1 cellular context compared by ENCODE assay signal in the genomic region with DNA sequence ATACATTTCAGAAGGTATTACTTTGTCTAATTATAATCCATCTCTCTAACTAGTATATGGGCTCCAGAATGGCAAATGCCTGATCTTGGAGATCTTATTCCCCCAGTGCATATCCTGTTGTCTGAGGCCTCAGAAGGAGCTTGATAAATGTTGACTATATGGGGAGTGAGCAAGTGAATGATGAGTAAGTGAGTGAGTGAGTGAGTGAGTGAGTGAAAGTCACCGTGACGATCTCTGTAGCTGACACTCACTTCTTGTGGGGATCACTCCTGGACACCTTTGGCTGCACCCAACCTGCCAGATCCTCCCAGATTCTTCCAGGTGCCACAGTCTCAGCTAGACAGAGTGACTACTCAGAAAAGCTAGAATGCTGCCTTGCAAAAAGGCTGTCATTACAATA.
TF ChIP-seq lines count a peak whose summit lies in the region.

No MANE protein-coding gene starts in this region.

TF ChIP-seq in A549, 52 proteins besides CTCF, POLR2A, EP300 and RAD21:
- TF ChIP-seq, protein P1, sequence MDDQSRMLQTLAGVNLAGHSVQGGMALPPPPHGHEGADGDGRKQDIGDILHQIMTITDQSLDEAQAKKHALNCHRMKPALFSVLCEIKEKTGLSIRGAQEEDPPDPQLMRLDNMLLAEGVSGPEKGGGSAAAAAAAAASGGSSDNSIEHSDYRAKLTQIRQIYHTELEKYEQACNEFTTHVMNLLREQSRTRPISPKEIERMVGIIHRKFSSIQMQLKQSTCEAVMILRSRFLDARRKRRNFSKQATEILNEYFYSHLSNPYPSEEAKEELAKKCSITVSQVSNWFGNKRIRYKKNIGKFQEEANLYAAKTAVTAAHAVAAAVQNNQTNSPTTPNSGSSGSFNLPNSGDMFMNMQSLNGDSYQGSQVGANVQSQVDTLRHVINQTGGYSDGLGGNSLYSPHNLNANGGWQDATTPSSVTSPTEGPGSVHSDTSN (IDR thresholded peaks at IDR 0.05): no peak
- no peak for TF ChIP-seq MAFK (IDR thresholded peaks at IDR 0.05; ENCODE audit: partially characterized antibody)
- no peak for TF ChIP-seq TP53 (CRISPR knock-in tag; IDR thresholded peaks at IDR 0.05)
- TF ChIP-seq, protein P2, sequence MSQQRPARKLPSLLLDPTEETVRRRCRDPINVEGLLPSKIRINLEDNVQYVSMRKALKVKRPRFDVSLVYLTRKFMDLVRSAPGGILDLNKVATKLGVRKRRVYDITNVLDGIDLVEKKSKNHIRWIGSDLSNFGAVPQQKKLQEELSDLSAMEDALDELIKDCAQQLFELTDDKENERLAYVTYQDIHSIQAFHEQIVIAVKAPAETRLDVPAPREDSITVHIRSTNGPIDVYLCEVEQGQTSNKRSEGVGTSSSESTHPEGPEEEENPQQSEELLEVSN (IDR thresholded peaks at IDR 0.05; ENCODE audit: borderline replicate concordance, low read depth): no peak
- TF ChIP-seq ZFP36 (IDR thresholded peaks at IDR 0.05; ENCODE audit: borderline replicate concordance, partially characterized antibody): no peak
- TF ChIP-seq CHD2 (IDR thresholded peaks at IDR 0.05; ENCODE audit: low read length, partially characterized antibody): no peak
